Comparison of ENCODE assay signal across 20 cellular contexts in genomic region chr4:73387552-73387951, GRCh38.
A peak's percentile ranks its signal among the peaks of the same experiment; 100 is the strongest.
DNase-seq lines count a peak whose midpoint lies in the region; ATAC-seq, FAIRE-seq and TF ChIP-seq lines count a peak whose summit lies in the region.
"Had no signal": no experiment of that assay in that cellular context is flagged by ENCODE, and none has a peak within 500 bp of the region (broad histone marks: within the 10 kb centered on the region; RNA-seq: fewer than 3 reads in every experiment).

No MANE protein-coding gene starts in this region.

- ATAC-seq in GM18519 (IDR thresholded peaks at IDR 0.05; ENCODE audit: low FRiP score, unreplicated experiment): peak; percentile 61
- peak; percentile 67 for ATAC-seq in GM21717 (IDR thresholded peaks at IDR 0.05; ENCODE audit: unreplicated experiment)
- peak; percentile 46 for ATAC-seq in HG03378 (IDR thresholded peaks at IDR 0.05; ENCODE audit: unreplicated experiment)
- no peak for ATAC-seq in HG02798 (IDR thresholded peaks at IDR 0.05; ENCODE audit: poor library complexity, unreplicated experiment)
- ATAC-seq: Panc1 had no signal

- DNase-seq in GM10248 (ENCODE audit: extremely low spot score) (peak; percentile 10), pons (ENCODE audit: low spot score) (no peak), RCC 7860 (ENCODE audit: low spot score) (no peak), coronary artery (ENCODE audit: low spot score) (no peak)
- DNase-seq: COR-L47, GM23248, MM.1S, NCI-H1092, NCI-H1436 treated with DMSO at 0.1 percent for 48 hours, NCI-H2029, NCI-H526 had no signal

- CTCF ChIA-PET in GM10248 (lab: Yijun Ruan, JAX): no interaction called here

- H3K4me3 ChIP-seq in coronary artery: no peak overlapping the region
- H3K4me3 ChIP-seq: GM23248, HAP-1, SJSA1 had no signal

- TF ChIP-seq CTCF in GM10248 (IDR thresholded peaks at IDR 0.05; ENCODE audit: control extremely low read depth, extremely low read depth, low read depth, missing control alignments): no peak
- no peak for TF ChIP-seq CTCF in coronary artery (IDR thresholded peaks at IDR 0.05)

- no peak overlapping the region for H3K27ac ChIP-seq in coronary artery
- H3K27ac ChIP-seq: GM23248, SJSA1 had no signal

- POLR2A ChIA-PET in GM10248 (lab: Yijun Ruan, JAX): no interaction called here

- FAIRE-seq in RCC 7860 (lab: Jason Lieb, UNC): no peak
- FAIRE-seq: G401.6, GM12892 had no signal
